Comparison of ENCODE assay signal across 18 cellular contexts in the genomic region with DNA sequence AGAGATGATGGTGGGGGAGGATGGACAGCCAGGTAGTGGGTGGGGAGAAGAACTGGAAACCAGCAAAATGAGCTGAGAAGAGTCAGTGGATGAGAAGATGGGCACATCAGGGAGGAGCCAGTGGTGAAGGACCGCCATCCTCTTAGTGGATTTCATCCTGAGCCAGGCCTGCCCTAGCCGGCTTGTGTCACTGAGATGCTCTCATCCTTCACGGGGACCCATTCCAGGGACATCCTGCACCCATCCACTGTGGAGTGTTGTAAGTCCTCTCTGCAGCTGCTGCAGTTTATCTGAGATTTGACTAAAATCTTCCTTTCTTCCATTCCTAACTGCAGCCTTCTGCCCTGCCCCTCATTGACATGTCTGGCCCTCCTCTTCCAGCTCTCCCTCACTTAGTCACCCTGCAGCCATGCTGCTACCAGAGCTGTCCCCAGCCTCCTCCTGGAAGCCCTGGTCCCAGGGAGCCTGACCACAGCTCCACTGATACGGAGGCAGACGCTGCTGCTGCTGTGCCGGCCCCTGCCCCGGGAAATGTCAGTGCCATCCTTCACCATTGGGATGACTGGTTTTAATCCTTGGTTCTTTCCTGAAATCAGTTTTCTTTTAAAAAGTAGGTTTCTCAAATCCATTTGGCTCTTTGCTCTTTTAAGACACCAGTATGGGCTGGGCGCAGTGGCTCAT. TPM values are rescaled to one million over a fixed set of nuclear protein-coding genes. Genes with fewer than 3 reads are reported as not detected.
A peak's percentile ranks its signal among the peaks of the same experiment; 100 is the strongest.
DNase-seq lines count a peak whose midpoint lies in the region; ATAC-seq and TF ChIP-seq lines count a peak whose summit lies in the region.
"Had no signal": no experiment of that assay in that cellular context is flagged by ENCODE, and none has a peak within 500 bp of the region (broad histone marks: within the 10 kb centered on the region; RNA-seq: fewer than 3 reads in every experiment).

No MANE protein-coding gene starts in this region.

- no peaks in the 10 kb centered on the region for H3K27me3 ChIP-seq in gastroesophageal sphincter
- H3K27me3 ChIP-seq in spleen (replicated peaks in 1 of 7): no peaks in the 10 kb centered on the region
- H3K27me3 ChIP-seq: BLaER1 had no signal

- peaks cover 0 to 3% (median 0%) of the 10 kb centered on the region in 3 donors for H3K4me1 ChIP-seq in gastroesophageal sphincter
- H3K4me1 ChIP-seq in spleen: no peaks in the 10 kb centered on the region

- ATAC-seq in gastroesophageal sphincter (peak; percentile 40), GM18498 (IDR thresholded peaks at IDR 0.05; ENCODE audit: unreplicated experiment) (no peak), HG03565 (IDR thresholded peaks at IDR 0.05; ENCODE audit: unreplicated experiment) (no peak)

- H3K4me3 ChIP-seq in gastroesophageal sphincter: no peak overlapping the region
- H3K4me3 ChIP-seq in spleen: no peak overlapping the region
- H3K4me3 ChIP-seq: BLaER1 had no signal

- intact Hi-C loops in posterior vena cava (cut with DNase I) (no loop called here), spleen (cut with DNase I; ENCODE audit: low total_unique reads) (no loop called here)

- no peak for TF ChIP-seq EP300 in gastroesophageal sphincter (IDR thresholded peaks at IDR 0.05)

- peak; percentile 45 for DNase-seq in posterior vena cava (ENCODE audit: low spot score)
- peak; percentile 37 for DNase-seq in spleen
- DNase-seq in kidney tubule cell (ENCODE audit: low spot score): no peak
- no peak for DNase-seq in activated CD8-positive, alpha-beta memory T cell treated with anti-CD3 and anti-CD28 coated beads, Interleukin-2, amount 50 U/mL, for 4 hours
- DNase-seq: 8988T; CD4-positive, alpha-beta memory T cell; DMS153; DMS79; GDM1; H9 had no signal

- H3K27ac ChIP-seq in gastroesophageal sphincter: peak overlapping the region in 2 of 4 donors; percentile 46 to 58
- no peak overlapping the region for H3K27ac ChIP-seq in spleen
- H3K27ac ChIP-seq: BLaER1 had no signal

- TF ChIP-seq CTCF in gastroesophageal sphincter (IDR thresholded peaks at IDR 0.05) (no peak), spleen (IDR thresholded peaks at IDR 0.05 in 8 of 11, conservative IDR thresholded peaks at IDR 0.05 in 3 of 11) (no peak)

- WGBS in gastroesophageal sphincter (ENCODE audit: low coverage in 1 of 2), 2 donors: 93% methylated on average over 7 of the region's 8 CpGs
- WGBS in spleen, 5 donors: 87 to 97% (median 93%) methylated on average over 8 of the region's 8 CpGs

- no peak for TF ChIP-seq POLR2A in gastroesophageal sphincter (IDR thresholded peaks at IDR 0.05)
- no peak for TF ChIP-seq POLR2A in spleen (IDR thresholded peaks at IDR 0.05)

- H3K36me3 ChIP-seq in gastroesophageal sphincter (no peaks in the 10 kb centered on the region), spleen (no peaks in the 10 kb centered on the region)
- H3K36me3 ChIP-seq: BLaER1 had no signal

- no peaks in the 10 kb centered on the region for H3K9me3 ChIP-seq in gastroesophageal sphincter
- no peaks in the 10 kb centered on the region for H3K9me3 ChIP-seq in spleen
- H3K9me3 ChIP-seq: BLaER1 had no signal

RNA-seq across cellular contexts. Expression of a gene that starts 33.2 kb away (rescaled TPM):
- total RNA-seq in gastroesophageal sphincter (1 to 10 TPM; 2.8 to 9.1 (median 4.5) TPM), posterior vena cava (1 to 10 TPM; 3.9 to 6.8 TPM), spleen (1 to 10 TPM in 1 of 7 donors, under 1 TPM in 6; 0.22 to 2.8 (median 0.51) TPM)
- under 1 TPM; 0.11 to 0.53 (median 0.45) TPM for polyA plus RNA-seq in spleen
- total RNA-seq: CD4-positive, alpha-beta memory T cell; Daoy; HT-29 had no signal
- polyA plus RNA-seq: AG04450, CD14-positive monocyte had no signal

Comparison
In these comparisons a context has a peak if more than half of its experiments do, and no peak if none do; other contexts are left out.
1. DNase-seq: peak in posterior vena cava (single experiment) and spleen (single experiment); none in kidney tubule cell (single experiment) and activated CD8-positive, alpha-beta memory T cell treated with anti-CD3 and anti-CD28 coated beads, Interleukin-2, amount 50 U/mL, for 4 hours (single experiment).